20 cellular contexts compared by ENCODE assay signal in genomic region chr2:74096061-74096460, GRCh38.
"Had no signal": no experiment of that assay in that cellular context is flagged by ENCODE, and none has a peak within 500 bp of the region (broad histone marks: within the 10 kb centered on the region; RNA-seq: fewer than 3 reads in every experiment).

No MANE protein-coding gene starts in this region.

- H3K9me3 Mint-ChIP-seq: activated CD4-positive, alpha-beta memory T cell treated with anti-CD3 and anti-CD28 coated beads, Interleukin-2, amount 10 ng/mL, durations not matched to agents 7 days and 5 days; brain; central memory CD8-positive, alpha-beta T cell; naive thymus-derived CD8-positive, alpha-beta T cell; stimulated activated naive CD8-positive, alpha-beta T cell treated with anti-CD3 and anti-CD28 coated beads, Interleukin-15, Interleukin-2, amounts not matched to agents 100 ng/mL and 50 ng/mL, for 24 hours; WTC11 had no signal

- DNase-seq: activated CD4-positive, alpha-beta memory T cell treated with anti-CD3 and anti-CD28 coated beads, Interleukin-2, amount 10 ng/mL, durations not matched to agents 7 days and 5 days; activated CD4-positive, alpha-beta T cell treated with anti-CD3 and anti-CD28 coated beads for 4 hours; activated CD8-positive, alpha-beta memory T cell treated with anti-CD3 and anti-CD28 coated beads, Interleukin-2, amount 50 U/mL, for 4 hours; activated naive CD4-positive, alpha-beta T cell treated with anti-CD3 and anti-CD28 coated beads, Interleukin-2, amount 50 U/mL, for 16 hours; amygdala; cortex of kidney; effector CD8-positive, alpha-beta T cell; foreskin fibroblast; kidney glomerular epithelial cell; naive thymus-derived CD8-positive, alpha-beta T cell; posterior cingulate gyrus; stimulated activated CD4-positive, alpha-beta T cell treated with anti-CD3 and anti-CD28 coated beads, Interleukin-15, amount 100 ng/mL, for 24 hours; stimulated activated CD4-positive, alpha-beta T cell treated with anti-CD3 and anti-CD28 coated beads, Interleukin-4, amount 100 ng/mL, for 1 hour; SW 1271 had no signal

- H3K27ac Mint-ChIP-seq: activated CD4-positive, alpha-beta memory T cell treated with anti-CD3 and anti-CD28 coated beads, Interleukin-2, amount 10 ng/mL, durations not matched to agents 7 days and 5 days; stimulated activated naive CD8-positive, alpha-beta T cell treated with anti-CD3 and anti-CD28 coated beads, Interleukin-15, Interleukin-2, amounts not matched to agents 100 ng/mL and 50 ng/mL, for 24 hours; WTC11 had no signal

- H3K4me3 ChIP-seq: lung, skin epidermis had no signal

- H3K27me3 Mint-ChIP-seq: activated CD4-positive, alpha-beta memory T cell treated with anti-CD3 and anti-CD28 coated beads, Interleukin-2, amount 10 ng/mL, durations not matched to agents 7 days and 5 days; brain; central memory CD8-positive, alpha-beta T cell; naive thymus-derived CD8-positive, alpha-beta T cell; stimulated activated naive CD8-positive, alpha-beta T cell treated with anti-CD3 and anti-CD28 coated beads, Interleukin-15, Interleukin-2, amounts not matched to agents 100 ng/mL and 50 ng/mL, for 24 hours had no signal

- H3K27ac ChIP-seq: skin epidermis had no signal

- ATAC-seq: naive thymus-derived CD8-positive, alpha-beta T cell; WTC11 had no signal

- H3K4me3 Mint-ChIP-seq: activated CD4-positive, alpha-beta memory T cell treated with anti-CD3 and anti-CD28 coated beads, Interleukin-2, amount 10 ng/mL, durations not matched to agents 7 days and 5 days; brain; central memory CD8-positive, alpha-beta T cell; naive thymus-derived CD8-positive, alpha-beta T cell; stimulated activated naive CD8-positive, alpha-beta T cell treated with anti-CD3 and anti-CD28 coated beads, Interleukin-15, Interleukin-2, amounts not matched to agents 100 ng/mL and 50 ng/mL, for 24 hours; WTC11 had no signal

- H3K4me1 Mint-ChIP-seq: activated CD4-positive, alpha-beta memory T cell treated with anti-CD3 and anti-CD28 coated beads, Interleukin-2, amount 10 ng/mL, durations not matched to agents 7 days and 5 days; brain; central memory CD8-positive, alpha-beta T cell had no signal
